ENCODE assay signal across 18 cellular contexts in the genomic region with DNA sequence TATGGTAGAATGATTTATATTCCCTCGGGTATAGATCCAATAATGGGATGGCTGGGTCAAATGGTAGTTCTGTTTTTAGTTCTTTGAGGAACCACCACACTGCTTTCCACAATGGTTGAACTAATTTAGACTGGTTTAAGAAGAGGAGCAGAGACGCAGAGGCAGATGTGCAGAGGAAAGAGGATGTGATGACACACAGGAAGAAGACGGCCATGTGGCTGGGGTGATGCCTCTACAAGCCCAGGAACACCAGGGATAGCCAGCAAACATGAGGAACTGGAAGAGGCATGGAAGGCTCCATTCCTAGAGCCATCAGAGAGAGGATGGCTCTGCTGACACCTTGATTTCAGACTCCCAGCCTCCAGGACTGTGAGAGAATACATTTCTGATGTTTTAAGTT.
A peak's percentile ranks its signal among the peaks of the same experiment; 100 is the strongest.
DNase-seq lines count a peak whose midpoint lies in the region; ATAC-seq, FAIRE-seq and TF ChIP-seq lines count a peak whose summit lies in the region.
"Had no signal": no experiment of that assay in that cellular context is flagged by ENCODE, and none has a peak within 500 bp of the region (broad histone marks: within the 10 kb centered on the region; RNA-seq: fewer than 3 reads in every experiment).

No MANE protein-coding gene starts in this region.

- TF ChIP-seq CTCF in right atrium auricular region (IDR thresholded peaks at IDR 0.05) (no peak), OCI-LY7 (conservative IDR thresholded peaks at IDR 0.05; ENCODE audit: low read length) (no peak), gastroesophageal sphincter (IDR thresholded peaks at IDR 0.05) (no peak), tibial nerve (IDR thresholded peaks at IDR 0.05) (no peak), D721Med (IDR thresholded peaks at IDR 0.05; ENCODE audit: insufficient read depth, missing control alignments) (no peak)

- peak overlapping the region; percentile 43; the same call in 1 of the 2 replicates for H2AFZ ChIP-seq in OCI-LY7 (ENCODE audit: low read length)

- H3K4me1 ChIP-seq in right atrium auricular region (peaks cover 0 to 12% of the 10 kb centered on the region in 2 donors), OCI-LY7 (ENCODE audit: insufficient read depth, low read length, poor library complexity, severe bottlenecking) (peaks cover 8% of the 10 kb centered on the region), gastroesophageal sphincter (peaks cover 3 to 17% (median 6%) of the 10 kb centered on the region in 3 donors), tibial nerve (peaks cover 0 to 13% (median 5%) of the 10 kb centered on the region in 4 donors)

- no peak overlapping the region for H3K4me2 ChIP-seq in OCI-LY7 (ENCODE audit: low read length)

- TF ChIP-seq POLR2A in gastroesophageal sphincter (IDR thresholded peaks at IDR 0.05) (no peak), tibial nerve (IDR thresholded peaks at IDR 0.05) (no peak)

- ATAC-seq in Right ventricle myocardium inferior (peak; percentile 41), gastroesophageal sphincter (peak; percentile 54), HG02571 (IDR thresholded peaks at IDR 0.05; ENCODE audit: unreplicated experiment) (no peak)
- ATAC-seq: Panc1 had no signal

- no peaks in the 10 kb centered on the region for H3K9me2 ChIP-seq in OCI-LY7 (ENCODE audit: insufficient read depth, low read length)

- DNase-seq in Right ventricle myocardium inferior (ENCODE audit: missing footprints), result no peak
- DNase-seq in right atrium auricular region (ENCODE audit: low spot score), result no peak
- peak; percentile 26 for DNase-seq in OCI-LY7 (ENCODE audit: low spot score)
- DNase-seq in tibial nerve (ENCODE audit: low spot score in 2 of 2), result peak in 1 of 2 donors; percentile 45
- DNase-seq in kidney glomerular epithelial cell (lab: John Stamatoyannopoulos, UW), result no peak
- DNase-seq in D721Med (ENCODE audit: insufficient read length, low spot score), result no peak
- DNase-seq: activated CD8-positive, alpha-beta memory T cell treated with anti-CD3 and anti-CD28 coated beads for 24 hours; activated gamma-delta T cell treated with Interleukin-2 at 50 U/mL for 16 hours; Calu3; mesendoderm; NCI-H446 treated with DMSO at 0.1 percent for 48 hours; sigmoid colon; stimulated activated CD4-positive, alpha-beta T cell treated with anti-CD3 and anti-CD28 coated beads, Interleukin-4, amount 100 ng/mL, for 4 hours had no signal

- FAIRE-seq in D721Med (lab: Jason Lieb, UNC), result no peak

- intact Hi-C loops in Right ventricle myocardium inferior (cut with DNase I), result loop anchor here (5.0 kb wide), 1 partner anchor 246 kb away; a partner anchor contains a TSS
- intact Hi-C loops in OCI-LY7 (cut with micrococcal nuclease; ENCODE audit: unreplicated experiment), result loop anchor here (10.0 kb wide), 1 partner anchor 186 kb away; no protein-coding TSS in a partner anchor

- H3K79me2 ChIP-seq in OCI-LY7 (ENCODE audit: insufficient read depth, low read depth, low read length), result no peaks in the 10 kb centered on the region

- H3K27ac ChIP-seq in right atrium auricular region, result no peak overlapping the region
- H3K27ac ChIP-seq in OCI-LY7 (ENCODE audit: low read depth, low read length, poor library complexity, severe bottlenecking), result no peak overlapping the region
- no peak overlapping the region for H3K27ac ChIP-seq in gastroesophageal sphincter
- no peak overlapping the region for H3K27ac ChIP-seq in tibial nerve
- H3K27ac ChIP-seq: neutrophil, vagina had no signal

- BruUV-seq in OCI-LY7 (replicated peaks; lab: Mats Ljungman, UMichigan), result no TSS peak

- no peaks in the 10 kb centered on the region for H3K27me3 ChIP-seq in right atrium auricular region
- H3K27me3 ChIP-seq in gastroesophageal sphincter, result no peaks in the 10 kb centered on the region
- no peaks in the 10 kb centered on the region for H3K27me3 ChIP-seq in tibial nerve
- H3K27me3 ChIP-seq: sigmoid colon, vagina had no signal

- no peaks in the 10 kb centered on the region for H4K20me1 ChIP-seq in OCI-LY7 (ENCODE audit: insufficient read depth, low read length)

- TF ChIP-seq EP300 in gastroesophageal sphincter (IDR thresholded peaks at IDR 0.05), result no peak
- TF ChIP-seq EP300 in tibial nerve (IDR thresholded peaks at IDR 0.05), result peak; percentile 17 to 70

- H3K4me3 ChIP-seq in right atrium auricular region, result no peak overlapping the region
- no peak overlapping the region for H3K4me3 ChIP-seq in OCI-LY7 (ENCODE audit: low read depth, low read length, poor library complexity, severe bottlenecking)
- no peak overlapping the region for H3K4me3 ChIP-seq in gastroesophageal sphincter
- no peak overlapping the region for H3K4me3 ChIP-seq in tibial nerve
- H3K4me3 ChIP-seq: sigmoid colon, vagina had no signal

- 71% methylated on average over 3 of the region's 3 CpGs; no CpG with 5 or more reads in 1 of the 2 donors for WGBS in gastroesophageal sphincter (ENCODE audit: low coverage in 1 of 2), 2 donors
- 75 to 86% methylated on average over 3 of the region's 3 CpGs for WGBS in tibial nerve, 2 donors

- POLR2A ChIA-PET in OCI-LY7 (lab: Charles Lee), result interaction anchor here (2.4 kb wide), 1 partner anchor 20 kb away, joined by 15 read pairs; no protein-coding TSS in a partner anchor

- H3K9me3 ChIP-seq in right atrium auricular region (no peaks in the 10 kb centered on the region), OCI-LY7 (ENCODE audit: low read length) (no peaks in the 10 kb centered on the region), gastroesophageal sphincter (no peaks in the 10 kb centered on the region), tibial nerve (no peaks in the 10 kb centered on the region)
- H3K9me3 ChIP-seq: neutrophil, sigmoid colon, vagina had no signal

- CTCF ChIA-PET in OCI-LY7 (lab: Charles Lee; ENCODE audit: unreplicated experiment), result no interaction called here

- H3K36me3 ChIP-seq in right atrium auricular region (no peaks in the 10 kb centered on the region), OCI-LY7 (ENCODE audit: insufficient read depth, low read length) (no peaks in the 10 kb centered on the region), gastroesophageal sphincter (no peaks in the 10 kb centered on the region), tibial nerve (no peaks in the 10 kb centered on the region)
- H3K36me3 ChIP-seq: neutrophil, sigmoid colon, vagina had no signal
